In the genomic region with DNA sequence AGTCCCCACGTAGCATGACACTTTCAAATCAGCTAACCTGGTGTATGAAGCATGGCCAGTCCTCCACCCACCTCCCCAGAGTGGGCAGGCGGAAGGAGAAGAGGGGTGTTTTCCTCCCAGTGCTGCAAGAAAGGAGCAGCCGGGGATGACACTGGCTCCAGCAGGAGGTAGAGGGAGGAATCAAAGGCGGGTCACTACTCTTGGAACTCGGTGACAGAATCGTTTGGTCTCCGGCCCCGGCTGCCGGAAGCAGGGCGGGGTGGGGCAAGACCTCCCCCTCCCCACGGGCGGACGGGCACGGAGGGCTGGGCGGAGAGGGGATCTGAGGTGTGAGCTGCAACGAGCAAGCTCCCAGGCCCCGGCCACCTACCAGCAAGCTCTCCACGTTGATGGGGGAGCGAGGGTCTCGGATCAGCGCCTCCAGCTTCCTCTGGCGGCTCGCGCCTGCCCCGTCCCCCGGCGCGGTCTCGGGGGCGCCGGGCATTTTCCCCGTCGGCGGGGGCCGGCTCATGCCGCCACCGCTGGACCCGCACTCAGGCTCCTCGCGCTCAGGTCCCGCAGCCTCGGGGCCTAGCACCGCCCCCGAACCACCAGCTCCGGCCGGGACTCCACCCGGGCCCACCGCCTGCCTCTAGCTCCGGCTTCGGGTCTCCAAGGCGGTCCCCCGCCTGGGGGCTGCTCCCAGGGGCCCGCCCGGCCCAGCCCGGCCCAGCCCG, we compare ENCODE assay signal across 8 cellular contexts. TPM values are rescaled to one million over a fixed set of nuclear protein-coding genes. Genes with fewer than 3 reads are reported as not detected.
DNase-seq lines count a peak whose midpoint lies in the region; ATAC-seq and TF ChIP-seq lines count a peak whose summit lies in the region.

No MANE protein-coding gene starts in this region.

- TF ChIP-seq EP300 in stomach (IDR thresholded peaks at IDR 0.05) = no peak

- H3K36me3 ChIP-seq in stomach = no peaks in the 10 kb centered on the region

- H3K4me3 ChIP-seq in mononuclear cell (ENCODE audit: low read length) (peak overlapping the region; percentile 73), stomach (peak overlapping the region; percentile 82 to 98 (median 90))

- H3K9me3 Mint-ChIP-seq in effector memory CD8-positive, alpha-beta T cell = no peaks in the 10 kb centered on the region

- peak overlapping the region; percentile 96 to 99 (median 97) for H3K27ac ChIP-seq in stomach

- no peaks in the 10 kb centered on the region for H3K9me3 ChIP-seq in mononuclear cell (ENCODE audit: low read depth, low read length)
- no peaks in the 10 kb centered on the region for H3K9me3 ChIP-seq in stomach

- TF ChIP-seq POLR2A in stomach (IDR thresholded peaks at IDR 0.05) = no peak

- H3K4me1 ChIP-seq in mononuclear cell (ENCODE audit: insufficient read depth, low read length) (peaks cover 19% of the 10 kb centered on the region), stomach (peaks cover 20 to 61% (median 50%) of the 10 kb centered on the region in 4 donors)

- H3K4me3 Mint-ChIP-seq in effector memory CD8-positive, alpha-beta T cell = peak overlapping the region; percentile 99 to 100

- H3K4me1 Mint-ChIP-seq in effector memory CD8-positive, alpha-beta T cell (ENCODE audit: low read depth in 2 of 2) = peaks cover 15 to 36% of the 10 kb centered on the region in 2 donors

- DNase-seq in NK-92 treated with Interleukin-12 subunit alpha and Interleukin-12 subunit beta, amount 100 ng/mL, for 24 hours (lab: John Stamatoyannopoulos, UW) = peak; percentile 16
- DNase-seq in NK-92 (lab: John Stamatoyannopoulos, UW; ENCODE audit: unreplicated experiment) (no peak), NCI-H2029 (lab: John Stamatoyannopoulos, UW) (peak; percentile 21), stomach (peak; percentile 32)
- DNase-seq in activated CD4-positive, alpha-beta T cell treated with anti-CD3 and anti-CD28 coated beads, Interleukin-2, amount 50 U/mL, for 48 hours = peak; percentile 41 to 52
- peak; percentile 4 to 13 (median 4) for DNase-seq in effector memory CD8-positive, alpha-beta T cell

- no peaks in the 10 kb centered on the region for H3K27me3 ChIP-seq in mononuclear cell (ENCODE audit: insufficient read depth, low read length)
- H3K27me3 ChIP-seq in stomach = no peaks in the 10 kb centered on the region

- peaks cover 3% of the 10 kb centered on the region for H3K36me3 Mint-ChIP-seq in effector memory CD8-positive, alpha-beta T cell (ENCODE audit: insufficient read depth)

- H3K27ac Mint-ChIP-seq in effector memory CD8-positive, alpha-beta T cell = peak overlapping the region; percentile 96

- ATAC-seq in HG02642 (IDR thresholded peaks at IDR 0.05; ENCODE audit: poor library complexity, unreplicated experiment) = peak; percentile 38
- peak; percentile 30 for ATAC-seq in effector memory CD8-positive, alpha-beta T cell (replicated peaks)

- TF ChIP-seq CTCF in stomach (IDR thresholded peaks at IDR 0.05) = no peak

- intact Hi-C loops in stomach (cut with DNase I; ENCODE audit: low total_unique reads) = loop anchor here (5.0 kb wide), 1 partner anchor 69 kb away; no protein-coding TSS in a partner anchor

- no peaks in the 10 kb centered on the region for H3K27me3 Mint-ChIP-seq in effector memory CD8-positive, alpha-beta T cell

- WGBS in stomach, 5 donors = 0 to 1% (median 0%) methylated on average over 5 to 56 of the region's 56 CpGs

RNA-seq across cellular contexts. Expression of a gene that starts 0.7 kb away (rescaled TPM):
- total RNA-seq in mononuclear cell = 8.5 TPM
- 100 to 1,000 TPM in 1 of 5 donors, 10 to 100 TPM in 4; 31.6 to 113 (median 54.3) TPM for total RNA-seq in stomach
- 10 to 100 TPM in 1 of 3 donors, 1 to 10 TPM in 2; 5.6 to 10.7 (median 7.7) TPM for polyA plus RNA-seq in stomach
